15 cellular contexts compared by ENCODE assay signal in the genomic region with DNA sequence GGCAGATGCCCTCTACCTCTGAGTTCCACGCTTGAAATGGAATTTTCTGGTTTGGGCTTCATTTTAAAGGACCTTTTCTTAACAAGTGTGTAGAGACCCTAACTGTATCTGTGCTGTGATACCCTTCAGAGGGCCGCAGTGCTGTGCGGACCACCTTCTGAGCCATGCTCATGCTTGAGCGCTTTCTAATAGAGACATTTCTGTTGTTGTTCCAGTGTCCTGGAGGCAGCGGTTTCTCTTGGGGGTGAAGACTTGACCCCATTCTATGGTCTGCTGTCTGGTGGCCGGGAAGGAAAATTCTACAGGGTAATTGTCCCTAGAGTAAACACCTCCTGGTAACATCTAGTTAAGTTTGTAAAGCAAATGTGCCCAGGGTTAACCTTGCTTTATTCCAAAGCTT. TPM values are rescaled to one million over a fixed set of nuclear protein-coding genes. Genes with fewer than 3 reads are reported as not detected.
DNase-seq lines count a peak whose midpoint lies in the region; ATAC-seq and TF ChIP-seq lines count a peak whose summit lies in the region.
"Had no signal": no experiment of that assay in that cellular context is flagged by ENCODE, and none has a peak within 500 bp of the region (broad histone marks: within the 10 kb centered on the region; RNA-seq: fewer than 3 reads in every experiment).

No MANE protein-coding gene starts in this region.

- H3K9me3 ChIP-seq in right cardiac atrium (ENCODE audit: control insufficient read depth, low read length) (no peaks in the 10 kb centered on the region), heart left ventricle (peaks cover 0 to 9% (median 0%) of the 10 kb centered on the region in 12 donors)

- peak overlapping the region; percentile 63; the same call in 1 of the 2 replicates for H2AFZ ChIP-seq in GM23338
- H2AFZ ChIP-seq: GM23248 had no signal

- H3K27ac ChIP-seq in right cardiac atrium (ENCODE audit: low read length) (peak overlapping the region; percentile 10), heart left ventricle (peak overlapping the region in 1 of 12 donors; percentile 34), GM23338 (ENCODE audit: low read depth) (no peak overlapping the region)
- H3K27ac ChIP-seq: GM23248 had no signal

- ATAC-seq in right cardiac atrium (no peak), heart left ventricle (no peak), GM23338 (no peak), GM19023 (IDR thresholded peaks at IDR 0.05; ENCODE audit: unreplicated experiment) (no peak)
- no peak for ATAC-seq in stimulated activated naive B cell treated with anti-CD40 and anti-IgM and Interleukin-4, amounts not matched to agents 10 μg/mL and 1 μg/mL and 100 μg/mL, for 72 hours (replicated peaks)
- ATAC-seq: GM12878, HepG2 had no signal

- 0 out of 3 replicates have a peak, but pooled peaks cover 2% of the 10 kb centered on the region for H3K4me1 Mint-ChIP-seq in GM23338
- peaks cover 26 to 28% of the 10 kb centered on the region in 2 donors for H3K4me1 Mint-ChIP-seq in stimulated activated naive B cell treated with anti-CD40 and anti-IgM and Interleukin-4, amounts not matched to agents 10 μg/mL and 1 μg/mL and 100 μg/mL, for 72 hours
- H3K4me1 Mint-ChIP-seq: CD8-positive, alpha-beta memory T cell had no signal

- H3K27me3 ChIP-seq in right cardiac atrium (ENCODE audit: control insufficient read depth, insufficient read depth) = no peaks in the 10 kb centered on the region
- no peaks in the 10 kb centered on the region for H3K27me3 ChIP-seq in heart left ventricle
- no peaks in the 10 kb centered on the region for H3K27me3 ChIP-seq in GM23338 (ENCODE audit: insufficient read depth)
- H3K27me3 ChIP-seq: BE2C had no signal

- H3K4me1 ChIP-seq in right cardiac atrium (ENCODE audit: control insufficient read depth, insufficient read depth, low read length) (no peaks in the 10 kb centered on the region), heart left ventricle (peaks cover 0 to 23% (median 11%) of the 10 kb centered on the region in 12 donors), GM23338 (ENCODE audit: insufficient read depth) (no peaks in the 10 kb centered on the region)
- H3K4me1 ChIP-seq: BE2C had no signal

- H3K4me3 Mint-ChIP-seq in GM23338 = no peak overlapping the region
- no peak overlapping the region for H3K4me3 Mint-ChIP-seq in stimulated activated naive B cell treated with anti-CD40 and anti-IgM and Interleukin-4, amounts not matched to agents 10 μg/mL and 1 μg/mL and 100 μg/mL, for 72 hours
- H3K4me3 Mint-ChIP-seq: CD8-positive, alpha-beta memory T cell; H9 had no signal

- no peak overlapping the region for H3K4me2 ChIP-seq in GM23338

- no peak overlapping the region for H3K27ac Mint-ChIP-seq in GM23338
- H3K27ac Mint-ChIP-seq in stimulated activated naive B cell treated with anti-CD40 and anti-IgM and Interleukin-4, amounts not matched to agents 10 μg/mL and 1 μg/mL and 100 μg/mL, for 72 hours = peak overlapping the region; percentile 75
- H3K27ac Mint-ChIP-seq: H9 had no signal

- no peaks in the 10 kb centered on the region for H3K79me2 ChIP-seq in GM23338 (replicated peaks; ENCODE audit: insufficient read depth)

- TF ChIP-seq POLR2A in heart left ventricle (IDR thresholded peaks at IDR 0.05) = no peak

- H3K9me2 ChIP-seq in GM23338 (ENCODE audit: insufficient read depth) = no peaks in the 10 kb centered on the region

- H3F3A ChIP-seq in GM23338 (replicated peaks; ENCODE audit: low read depth) = no peaks in the 10 kb centered on the region

- WGBS in right cardiac atrium = 90% methylated on average over 6 of the region's 6 CpGs
- 87 to 95% (median 90%) methylated on average over 6 of the region's 6 CpGs for WGBS in heart left ventricle, 4 donors

- H4K20me1 ChIP-seq in GM23338 (replicated peaks; ENCODE audit: insufficient read depth) = no peaks in the 10 kb centered on the region

- H3K9me3 Mint-ChIP-seq in GM23338 = peaks cover 23% of the 10 kb centered on the region
- peaks cover 10 to 12% of the 10 kb centered on the region in 2 donors for H3K9me3 Mint-ChIP-seq in stimulated activated naive B cell treated with anti-CD40 and anti-IgM and Interleukin-4, amounts not matched to agents 10 μg/mL and 1 μg/mL and 100 μg/mL, for 72 hours

- H3K27me3 Mint-ChIP-seq in GM23338 (ENCODE audit: insufficient read depth, low read depth, poor library complexity) = peaks cover 3% of the 10 kb centered on the region
- H3K27me3 Mint-ChIP-seq in stimulated activated naive B cell treated with anti-CD40 and anti-IgM and Interleukin-4, amounts not matched to agents 10 μg/mL and 1 μg/mL and 100 μg/mL, for 72 hours = no peaks in the 10 kb centered on the region

- H3K36me3 Mint-ChIP-seq in GM23338 (ENCODE audit: low read depth) = peaks cover 4% of the 10 kb centered on the region; the same call in 2 of the 3 replicates
- peaks cover 7 to 17% of the 10 kb centered on the region in 2 donors for H3K36me3 Mint-ChIP-seq in stimulated activated naive B cell treated with anti-CD40 and anti-IgM and Interleukin-4, amounts not matched to agents 10 μg/mL and 1 μg/mL and 100 μg/mL, for 72 hours

- intact Hi-C loops in right cardiac atrium (cut with DNase I) (no loop called here), heart left ventricle (cut with DNase I) (no loop called here)

- no peaks in the 10 kb centered on the region for H3K36me3 ChIP-seq in heart left ventricle
- H3K36me3 ChIP-seq in GM23338 (ENCODE audit: insufficient read depth) = no peaks in the 10 kb centered on the region
- H3K36me3 ChIP-seq: BE2C had no signal

- TF ChIP-seq CTCF in heart left ventricle (IDR thresholded peaks at IDR 0.05) (no peak), GM23338 (conservative IDR thresholded peaks at IDR 0.05; ENCODE audit: low read depth in 2 of 2) (no peak)

- no peak overlapping the region for H3K4me3 ChIP-seq in right cardiac atrium (ENCODE audit: low read length)
- H3K4me3 ChIP-seq in heart left ventricle = no peak overlapping the region
- no peak overlapping the region for H3K4me3 ChIP-seq in GM23338
- H3K4me3 ChIP-seq: GM12878, GM23248 had no signal

- DNase-seq in right cardiac atrium (no peak), heart left ventricle (no peak), GM23338 (ENCODE audit: low spot score) (no peak), mesenteric fat pad (ENCODE audit: low spot score) (peak; percentile 41), occipital lobe (lab: John Stamatoyannopoulos, UW) (no peak)
- no peak for DNase-seq in stimulated activated naive B cell treated with anti-CD40 and anti-IgM and Interleukin-4, amounts not matched to agents 10 μg/mL and 1 μg/mL and 100 μg/mL, for 72 hours
- no peak for DNase-seq in effector CD4-positive, alpha-beta T cell
- DNase-seq: BE2C; CD8-positive, alpha-beta memory T cell; DMS 273 treated with DMSO at 0.1 percent for 48 hours; GM23248; H9 had no signal

TF ChIP-seq in GM23338, 12 proteins besides CTCF, POLR2A, EP300 and RAD21 (continues in another document):
- TF ChIP-seq STAT1 (IDR thresholded peaks at IDR 0.05; ENCODE audit: unreplicated experiment) (no peak), EZH2phosphoT487 (IDR thresholded peaks at IDR 0.05; ENCODE audit: unreplicated experiment) (no peak), CREB1 (CRISPR knock-in tag; IDR thresholded peaks at IDR 0.05; ENCODE audit: low read depth) (no peak)

RNA-seq across cellular contexts. Expression of gene BCL7A, which starts 46.7 kb away (rescaled TPM):
- total RNA-seq in right cardiac atrium (10 to 100 TPM in 3 of 4 donors, 1 to 10 TPM in 1; 9.5 to 13.2 (median 11.8) TPM), heart left ventricle (10 to 100 TPM; 11.4 to 22.1 (median 14.3) TPM), mesenteric fat pad (3.2 TPM), occipital lobe (103 TPM)
- polyA plus RNA-seq in right cardiac atrium (6.7 TPM), heart left ventricle (10 to 100 TPM in 1 of 2 donors, 1 to 10 TPM in 1; 4.0 to 14.4 TPM), GM23338 (2016; fragmentation: Nextera tagmentation; extraction: Ambion mirVana) (14.9 and 18.0 TPM in 2 replicates)
- total RNA-seq in GM23338 (2014; rRNA removed; shearing (Covaris generic)) = 9.9 and 12.7 TPM in 2 replicates

RNA-seq across cellular contexts. Expression of gene CFAP251, which starts 56.6 kb away (rescaled TPM):
- total RNA-seq in right cardiac atrium (under 1 TPM; 0.61 to 0.91 (median 0.75) TPM), heart left ventricle (1 to 10 TPM in 5 of 9 donors, under 1 TPM in 4; 0.60 to 8.0 (median 1.2) TPM), mesenteric fat pad (2.1 TPM), occipital lobe (9.5 TPM)
- polyA plus RNA-seq in right cardiac atrium (0.54 TPM), heart left ventricle (1 to 10 TPM; 1.4 to 2.2 TPM), GM23338 (2016; fragmentation: Nextera tagmentation; extraction: Ambion mirVana) (0.70 and 1.4 TPM in 2 replicates)
- total RNA-seq in GM23338 (2014; rRNA removed; shearing (Covaris generic)) = 1.6 and 2.5 TPM in 2 replicates
- polyA plus RNA-seq: CD8-positive, alpha-beta memory T cell had no signal
